30 cellular contexts compared by ENCODE assay signal in the genomic region with DNA sequence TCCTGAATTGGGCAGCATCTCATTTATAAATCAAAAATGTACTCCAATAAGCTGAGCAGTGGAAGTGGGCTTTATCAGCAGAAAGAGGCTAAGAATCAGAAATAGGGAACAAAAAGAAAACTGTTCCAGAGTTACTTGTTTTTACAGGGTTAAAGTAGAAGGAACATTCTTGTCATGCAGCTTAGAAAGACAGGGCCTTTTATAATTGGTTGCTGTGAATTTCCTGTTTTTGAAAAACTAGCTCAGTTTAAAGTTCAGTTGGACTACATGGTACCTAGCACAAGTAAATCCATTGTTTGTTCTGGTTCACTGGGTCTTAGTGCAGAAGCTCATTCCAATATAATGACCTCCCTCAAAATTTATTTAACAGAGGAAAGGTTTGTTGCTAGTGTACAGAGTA.
"Had no signal": no experiment of that assay in that cellular context is flagged by ENCODE, and none has a peak within 500 bp of the region (broad histone marks: within the 10 kb centered on the region; RNA-seq: fewer than 3 reads in every experiment).

No MANE protein-coding gene starts in this region.

- H3K36me3 ChIP-seq: ascending aorta, cardiac muscle cell, pancreas, spleen, suprapubic skin, tibial artery, upper lobe of right lung, WERI-Rb-1 had no signal

- H3K4me1 Mint-ChIP-seq: activated CD4-positive, alpha-beta T cell treated with anti-CD3 and anti-CD28 coated beads, Interleukin-2, amount 10 ng/mL, durations not matched to agents 24 days and 14 days; activated naive CD4-positive, alpha-beta T cell treated with anti-CD3 and anti-CD28 coated beads, Interleukin-2, amount 10 ng/mL, durations not matched to agents 7 days and 5 days; activated naive CD8-positive, alpha-beta T cell treated with anti-CD3 and anti-CD28 coated beads, Interleukin-2, amount 10 ng/mL, durations not matched to agents 7 days and 5 days; nephron progenitor cell had no signal

- H3K36me3 Mint-ChIP-seq: activated CD4-positive, alpha-beta memory T cell treated with anti-CD3 and anti-CD28 coated beads for 36 hours; activated naive CD4-positive, alpha-beta T cell treated with anti-CD3 and anti-CD28 coated beads, Interleukin-2, amount 10 ng/mL, durations not matched to agents 7 days and 5 days; activated naive CD8-positive, alpha-beta T cell treated with anti-CD3 and anti-CD28 coated beads, Interleukin-2, amount 10 ng/mL, durations not matched to agents 7 days and 5 days had no signal

- DNase-seq: activated CD4-positive, alpha-beta memory T cell treated with anti-CD3 and anti-CD28 coated beads for 36 hours; activated CD4-positive, alpha-beta T cell treated with anti-CD3 and anti-CD28 coated beads, Interleukin-2, amount 10 ng/mL, durations not matched to agents 24 days and 14 days; activated CD8-positive, alpha-beta memory T cell treated with anti-CD3 and anti-CD28 coated beads, Interleukin-2, amount 50 U/mL, for 4 hours; activated effector memory CD4-positive, alpha-beta T cell treated with anti-CD3 and anti-CD28 coated beads, Interleukin-2, amount 50 U/mL, for 16 hours; activated naive CD4-positive, alpha-beta T cell treated with anti-CD3 and anti-CD28 coated beads, Interleukin-2, amount 10 ng/mL, durations not matched to agents 7 days and 5 days; activated naive CD8-positive, alpha-beta T cell treated with anti-CD3 and anti-CD28 coated beads, Interleukin-2, amount 10 ng/mL, durations not matched to agents 7 days and 5 days; activated T-cell treated with anti-CD3 and anti-CD28 coated beads, Interleukin-2, amount 50 U/mL, for 1 hour; dorsolateral prefrontal cortex; effector memory CD4-positive, alpha-beta T cell; head of caudate nucleus; left ventricle myocardium superior; nephron progenitor cell; nucleus accumbens; pancreas; psoas muscle; right cardiac atrium; spleen; stimulated activated naive CD4-positive, alpha-beta T cell; T-helper 1 cell; tibial artery; upper lobe of right lung; WERI-Rb-1 had no signal

- H3K27ac Mint-ChIP-seq: activated CD4-positive, alpha-beta memory T cell treated with anti-CD3 and anti-CD28 coated beads for 36 hours; activated CD4-positive, alpha-beta T cell treated with anti-CD3 and anti-CD28 coated beads, Interleukin-2, amount 10 ng/mL, durations not matched to agents 24 days and 14 days; activated naive CD4-positive, alpha-beta T cell treated with anti-CD3 and anti-CD28 coated beads, Interleukin-2, amount 10 ng/mL, durations not matched to agents 7 days and 5 days; activated naive CD8-positive, alpha-beta T cell treated with anti-CD3 and anti-CD28 coated beads, Interleukin-2, amount 10 ng/mL, durations not matched to agents 7 days and 5 days; activated T-helper 1 cell treated with anti-CD3 and anti-CD28 coated beads, Interleukin-12 subunit alpha, Interleukin-12 subunit beta, Interleukin-2, Interleukin-4 antibody, amounts not matched to agents 30 ng/mL and 10 ng/mL and 1 ng/mL, durations not matched to agents 14 hours and 24 hours and 36 hours; nephron progenitor cell; T-helper 2 cell treated with Interferon-gamma antibody and Interleukin-4, amounts not matched to agents 5 μg/mL and 100 μg/mL, for 36 hours had no signal

- H3K9me3 Mint-ChIP-seq: activated CD4-positive, alpha-beta T cell treated with anti-CD3 and anti-CD28 coated beads, Interleukin-2, amount 10 ng/mL, durations not matched to agents 24 days and 14 days; activated T-helper 1 cell treated with anti-CD3 and anti-CD28 coated beads, Interleukin-12 subunit alpha, Interleukin-12 subunit beta, Interleukin-2, Interleukin-4 antibody, amounts not matched to agents 30 ng/mL and 10 ng/mL and 1 ng/mL, durations not matched to agents 14 hours and 24 hours and 36 hours had no signal

- H3K27me3 Mint-ChIP-seq: activated CD4-positive, alpha-beta memory T cell treated with anti-CD3 and anti-CD28 coated beads for 36 hours; activated CD4-positive, alpha-beta T cell treated with anti-CD3 and anti-CD28 coated beads, Interleukin-2, amount 10 ng/mL, durations not matched to agents 24 days and 14 days; activated naive CD4-positive, alpha-beta T cell treated with anti-CD3 and anti-CD28 coated beads, Interleukin-2, amount 10 ng/mL, durations not matched to agents 7 days and 5 days; activated naive CD8-positive, alpha-beta T cell treated with anti-CD3 and anti-CD28 coated beads, Interleukin-2, amount 10 ng/mL, durations not matched to agents 7 days and 5 days had no signal

- H3K4me1 ChIP-seq: ascending aorta, pancreas, psoas muscle, spleen, suprapubic skin, tibial artery, upper lobe of right lung had no signal

- H3K27me3 ChIP-seq: ascending aorta, cardiac muscle cell, dorsolateral prefrontal cortex, pancreas, spleen, suprapubic skin, tibial artery, upper lobe of right lung had no signal

- H3K4me3 Mint-ChIP-seq: activated CD4-positive, alpha-beta memory T cell treated with anti-CD3 and anti-CD28 coated beads for 36 hours; activated CD4-positive, alpha-beta T cell treated with anti-CD3 and anti-CD28 coated beads, Interleukin-2, amount 10 ng/mL, durations not matched to agents 24 days and 14 days; activated naive CD4-positive, alpha-beta T cell treated with anti-CD3 and anti-CD28 coated beads, Interleukin-2, amount 10 ng/mL, durations not matched to agents 7 days and 5 days; activated naive CD8-positive, alpha-beta T cell treated with anti-CD3 and anti-CD28 coated beads, Interleukin-2, amount 10 ng/mL, durations not matched to agents 7 days and 5 days; activated T-helper 1 cell treated with anti-CD3 and anti-CD28 coated beads, Interleukin-12 subunit alpha, Interleukin-12 subunit beta, Interleukin-2, Interleukin-4 antibody, amounts not matched to agents 30 ng/mL and 10 ng/mL and 1 ng/mL, durations not matched to agents 14 hours and 24 hours and 36 hours; brain; nephron progenitor cell; T-helper 2 cell treated with Interferon-gamma antibody and Interleukin-4, amounts not matched to agents 5 μg/mL and 100 μg/mL, for 36 hours had no signal

- FAIRE-seq: pancreas had no signal

- H3K9me3 ChIP-seq: pancreas, psoas muscle, tibial artery, upper lobe of right lung had no signal

- H3K27ac ChIP-seq: ascending aorta, cardiac muscle cell, coronary artery, dorsolateral prefrontal cortex, pancreas, psoas muscle, spleen, suprapubic skin, tibial artery, upper lobe of right lung, WERI-Rb-1 had no signal

- H3K4me3 ChIP-seq: ascending aorta, cardiac muscle cell, coronary artery, dorsolateral prefrontal cortex, pancreas, psoas muscle, spleen, suprapubic skin, tibial artery, upper lobe of right lung had no signal

- ATAC-seq: activated CD4-positive, CD25-positive, alpha-beta regulatory T cell treated with anti-CD3 and anti-CD28 coated beads, Interleukin-2, amount 50 U/mL, for 24 hours; left ventricle myocardium superior; pancreas; psoas muscle; right cardiac atrium; upper lobe of right lung had no signal
